1 cellular context compared by ENCODE assay signal in genomic region chr11:33211588-33211987, GRCh38.
TF ChIP-seq lines count a peak whose summit lies in the region.

No MANE protein-coding gene starts in this region.

TF ChIP-seq in HepG2, 621 proteins besides CTCF, POLR2A, EP300 and RAD21 (continued from another document):
- peak; percentile 33; the same call in 1 of the 2 replicates for TF ChIP-seq PATZ1 (CRISPR knock-in tag; IDR thresholded peaks at IDR 0.05)
- TF ChIP-seq TP53 (CRISPR knock-in tag; conservative IDR thresholded peaks at IDR 0.05): no peak
- TF ChIP-seq SALL1 (CRISPR knock-in tag; IDR thresholded peaks at IDR 0.05): peak; percentile 52; the same call in 1 of the 2 replicates
- no peak for TF ChIP-seq ZKSCAN8 (CRISPR knock-in tag; IDR thresholded peaks at IDR 0.05; ENCODE audit: borderline replicate concordance)
- no peak for TF ChIP-seq KDM2A (CRISPR knock-in tag; IDR thresholded peaks at IDR 0.05; ENCODE audit: borderline replicate concordance, low read depth)
- no peak for TF ChIP-seq NR0B2 (CRISPR knock-in tag; IDR thresholded peaks at IDR 0.05)
- 0 out of 2 replicates have a peak, but pooled peaks have one; percentile 22 for TF ChIP-seq ZNF710 (CRISPR knock-in tag; IDR thresholded peaks at IDR 0.05; ENCODE audit: borderline replicate concordance)
- peak; percentile 51; the same call in 1 of the 2 replicates for TF ChIP-seq HDAC2 (CRISPR knock-in tag; IDR thresholded peaks at IDR 0.05)
- peak; percentile 56; the same call in 1 of the 2 replicates for TF ChIP-seq FOXA3 (CRISPR knock-in tag; IDR thresholded peaks at IDR 0.05)
- peak; percentile 78 for TF ChIP-seq ARID5B (CRISPR knock-in tag; IDR thresholded peaks at IDR 0.05)
- TF ChIP-seq SOX6 (IDR thresholded peaks at IDR 0.05): no peak
- TF ChIP-seq SOX6 (CRISPR knock-in tag; IDR thresholded peaks at IDR 0.05): peak; percentile 82
- no peak for TF ChIP-seq RNF219 (CRISPR knock-in tag; IDR thresholded peaks at IDR 0.05)
- no peak for TF ChIP-seq ZNF205 (CRISPR knock-in tag; IDR thresholded peaks at IDR 0.05)
- TF ChIP-seq FOXK1 (CRISPR knock-in tag; IDR thresholded peaks at IDR 0.05; ENCODE audit: borderline replicate concordance, low read depth): no peak
- TF ChIP-seq ZC3H4 (CRISPR knock-in tag; IDR thresholded peaks at IDR 0.05; ENCODE audit: borderline replicate concordance): no peak
- TF ChIP-seq RCOR2 (CRISPR knock-in tag; IDR thresholded peaks at IDR 0.05): no peak
- TF ChIP-seq TBX2 (CRISPR knock-in tag; IDR thresholded peaks at IDR 0.05; ENCODE audit: borderline replicate concordance): peak; percentile 34; the same call in 1 of the 2 replicates
- peak; percentile 94 for TF ChIP-seq SIX1 (CRISPR knock-in tag; IDR thresholded peaks at IDR 0.05; ENCODE audit: borderline replicate concordance)
- TF ChIP-seq PAXIP1 (CRISPR knock-in tag; conservative IDR thresholded peaks at IDR 0.05): 0 out of 2 replicates have a peak, but pooled peaks have one; percentile 25
- no peak for TF ChIP-seq CREB3 (CRISPR knock-in tag; IDR thresholded peaks at IDR 0.05)
- peak; percentile 60; the same call in 1 of the 2 replicates for TF ChIP-seq NCOA2 (CRISPR knock-in tag; IDR thresholded peaks at IDR 0.05)
